Comparison of ENCODE assay signal across 8 cellular contexts in the genomic region with DNA sequence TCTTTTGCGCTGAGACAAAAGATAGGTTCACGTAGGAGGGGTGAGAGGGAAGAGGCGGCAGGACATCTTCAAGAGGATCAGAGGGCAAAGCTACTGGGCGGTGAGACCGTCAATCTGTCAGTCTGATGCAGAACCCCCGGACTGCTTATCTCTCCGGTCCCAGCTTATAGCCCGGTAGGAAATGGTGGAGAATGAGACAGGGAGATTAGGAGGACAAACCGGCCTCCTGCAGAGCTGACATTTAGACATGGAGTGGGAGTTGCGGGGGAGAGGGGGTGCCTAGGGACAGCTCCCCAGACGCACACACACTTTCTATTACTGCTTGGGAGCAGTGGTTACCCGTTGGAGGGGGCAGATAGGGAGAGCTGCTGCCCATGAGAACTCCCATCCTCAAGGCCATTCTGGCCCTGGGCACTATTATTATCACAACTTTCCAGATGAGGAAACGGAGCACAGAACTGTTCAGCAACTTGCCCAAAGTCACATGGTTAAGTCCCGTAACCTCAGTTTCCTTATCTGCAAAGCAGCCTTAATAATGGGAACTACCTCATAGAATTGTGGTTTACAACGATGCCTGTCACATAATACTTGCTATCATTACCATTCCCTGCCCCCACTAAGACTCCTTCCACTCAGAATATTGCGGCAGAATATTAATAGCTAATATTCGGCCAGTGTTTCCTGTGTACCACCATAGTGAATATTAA. TPM values are rescaled to one million over a fixed set of nuclear protein-coding genes. Genes with fewer than 3 reads are reported as not detected.
DNase-seq lines count a peak whose midpoint lies in the region; ATAC-seq, FAIRE-seq and TF ChIP-seq lines count a peak whose summit lies in the region.

No MANE protein-coding gene starts in this region.

- H3K27ac ChIP-seq in ACC112 (ENCODE audit: low read depth, low read length) (peak overlapping the region; percentile 93), brain microvascular endothelial cell (peak overlapping the region; percentile 94), mesodermal cell (ENCODE audit: low read depth, low read length, severe bottlenecking) (peak overlapping the region; percentile 95)

- H3K4me3 ChIP-seq in ACC112 (ENCODE audit: low read depth, low read length) (peak overlapping the region; percentile 92), brain microvascular endothelial cell (ENCODE audit: low read depth, low read length) (peak overlapping the region; percentile 69), mesodermal cell (ENCODE audit: extremely low read depth, insufficient read depth, low read length, poor library complexity, severe bottlenecking) (peak overlapping the region; percentile 47)
- H3K4me3 ChIP-seq in Jurkat, Clone E6-1 (ENCODE audit: low read length) = peak overlapping the region; percentile 82

- 33 to 55% methylated on average over 10 to 11 of the region's 17 CpGs for WGBS in mesodermal cell (ENCODE audit: insufficient coverage in 2 of 2), 2 experiments

- peak overlapping the region; percentile 91 for H2AFZ ChIP-seq in ACC112 (ENCODE audit: low read length, unreplicated experiment)

- no peaks in the 10 kb centered on the region for H3K9me3 ChIP-seq in mesodermal cell (ENCODE audit: control insufficient read depth, low read length)

- no peaks in the 10 kb centered on the region for H3K36me3 ChIP-seq in ACC112 (ENCODE audit: insufficient read depth, low read length)
- H3K36me3 ChIP-seq in brain microvascular endothelial cell (replicated peaks) = no peaks in the 10 kb centered on the region
- H3K36me3 ChIP-seq in mesodermal cell (ENCODE audit: control insufficient read depth, insufficient read depth, low read length) = peaks cover 9% of the 10 kb centered on the region

- no peak for DNase-seq in Jurkat, Clone E6-1 (ENCODE audit: low read depth, low spot score)
- DNase-seq in brain microvascular endothelial cell = no peak
- DNase-seq in urothelium cell line (ENCODE audit: low spot score) = no peak
- DNase-seq in RPMI8226 = no peak
- no peak for DNase-seq in glomerular visceral epithelial cell (ENCODE audit: extremely low spot score)

- in situ Hi-C loops in brain microvascular endothelial cell (cut with HindIII; ENCODE audit: low pct_ligation_motif_present, low sequenced_read_pairs) = no loop called here

- no peak for FAIRE-seq in urothelium cell line (lab: Jason Lieb, UNC)

- H3K4me1 ChIP-seq in ACC112 (ENCODE audit: control insufficient read depth, insufficient read depth, low read length, unreplicated experiment) = peaks cover 7% of the 10 kb centered on the region
- peaks cover 4% of the 10 kb centered on the region for H3K4me1 ChIP-seq in mesodermal cell (ENCODE audit: control insufficient read depth, insufficient read depth, low read length, poor library complexity, severe bottlenecking)

- H3K27me3 ChIP-seq in ACC112 (ENCODE audit: insufficient read depth, low read length) = no peaks in the 10 kb centered on the region
- H3K27me3 ChIP-seq in brain microvascular endothelial cell (replicated peaks) = no peaks in the 10 kb centered on the region

- TF ChIP-seq CTCF in brain microvascular endothelial cell (IDR thresholded peaks at IDR 0.05; ENCODE audit: low read depth, low read length, missing control alignments) = no peak

- ATAC-seq in HG03460 (IDR thresholded peaks at IDR 0.05; ENCODE audit: unreplicated experiment) = no peak

- H3K79me2 ChIP-seq in ACC112 (ENCODE audit: control insufficient read depth, insufficient read depth, low read length, unreplicated experiment) = no peaks in the 10 kb centered on the region

RNA-seq across cellular contexts. Expression of gene HDAC6, which starts 1.1 kb away (rescaled TPM):
- 140 TPM for polyA plus RNA-seq in Jurkat, Clone E6-1 (2012; ENCODE audit: insufficient read depth, insufficient read length)
- 84.2 TPM for polyA plus RNA-seq in mesodermal cell (2013, experiment 1 of 2)
- 82.9 TPM for polyA plus RNA-seq in mesodermal cell (2013, experiment 2 of 2)

RNA-seq across cellular contexts. Expression of gene GATA1, which starts 14.3 kb away (rescaled TPM):
- polyA plus RNA-seq in Jurkat, Clone E6-1 (2012; ENCODE audit: insufficient read depth, insufficient read length) = not detected
- polyA plus RNA-seq in mesodermal cell (2013, experiment 1 of 2) = 1.2 TPM
- polyA plus RNA-seq in mesodermal cell (2013, experiment 2 of 2) = not detected

RNA-seq across cellular contexts. Expression of gene ERAS, which starts 25.6 kb away (rescaled TPM):
- polyA plus RNA-seq in Jurkat, Clone E6-1 (2012; ENCODE audit: insufficient read depth, insufficient read length) = not detected
- not detected for polyA plus RNA-seq in mesodermal cell (2013, experiment 1 of 2)
- polyA plus RNA-seq in mesodermal cell (2013, experiment 2 of 2) = not detected

RNA-seq across cellular contexts. Expression of gene PCSK1N, which starts 34.7 kb away (rescaled TPM):
- polyA plus RNA-seq in Jurkat, Clone E6-1 (2012; ENCODE audit: insufficient read depth, insufficient read length) = not detected
- polyA plus RNA-seq in mesodermal cell (2013, experiment 1 of 2) = 18.0 TPM
- 12.3 TPM for polyA plus RNA-seq in mesodermal cell (2013, experiment 2 of 2)

RNA-seq across cellular contexts. Expression of gene GLOD5, which starts 39.2 kb away (rescaled TPM):
- not detected for polyA plus RNA-seq in Jurkat, Clone E6-1 (2012; ENCODE audit: insufficient read depth, insufficient read length)
- not detected for polyA plus RNA-seq in mesodermal cell (2013, experiment 1 of 2)
- not detected for polyA plus RNA-seq in mesodermal cell (2013, experiment 2 of 2)
